ENCODE assay signal across 11 cellular contexts in the genomic region with DNA sequence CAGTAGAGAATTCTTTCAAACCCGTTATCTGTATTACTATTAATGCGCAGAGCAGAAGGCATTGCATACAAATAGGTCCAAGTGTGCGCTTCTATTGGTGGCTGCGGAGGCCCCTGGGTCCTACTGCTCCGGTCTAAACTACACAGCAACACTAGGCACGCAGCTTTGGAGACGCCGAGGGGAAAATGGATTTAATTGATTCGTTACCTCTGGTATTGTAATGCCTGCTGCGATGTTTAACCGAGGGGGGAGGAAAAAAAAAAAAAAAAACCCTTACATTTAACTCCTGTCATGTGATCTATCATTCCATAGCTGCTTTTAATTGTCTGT. TPM values are rescaled to one million over a fixed set of nuclear protein-coding genes. Genes with fewer than 3 reads are reported as not detected.
DNase-seq lines count a peak whose midpoint lies in the region; ATAC-seq and TF ChIP-seq lines count a peak whose summit lies in the region.
"Had no signal": no experiment of that assay in that cellular context is flagged by ENCODE, and none has a peak within 500 bp of the region (broad histone marks: within the 10 kb centered on the region; RNA-seq: fewer than 3 reads in every experiment).

Gene ROBO1 (minus strand): TSS at position 46 of the 330 bp plus-strand sequence.

- H3K36me3 ChIP-seq in heart right ventricle (no peaks in the 10 kb centered on the region), muscle layer of duodenum (ENCODE audit: control insufficient read depth in 1 of 2, insufficient read depth in 2 of 2, low read length in 2 of 2) (no peaks in the 10 kb centered on the region)

- H3K27ac ChIP-seq in heart right ventricle: no peak within 1 kb of the TSS
- H3K27ac ChIP-seq in muscle layer of duodenum (ENCODE audit: low read length): no peak within 1 kb of the TSS

- H3K4me1 ChIP-seq in heart right ventricle: peaks cover 0 to 20% (median 5%) of the 10 kb centered on the region in 9 donors
- peaks cover 0 to 20% of the 10 kb centered on the region in 2 donors for H3K4me1 ChIP-seq in muscle layer of duodenum (ENCODE audit: control insufficient read depth in 1 of 2, insufficient read depth in 2 of 2, low read length in 2 of 2)

- H3K9me3 ChIP-seq in heart right ventricle (no peaks in the 10 kb centered on the region), muscle layer of duodenum (ENCODE audit: control insufficient read depth in 1 of 2, low read length in 2 of 2) (no peaks in the 10 kb centered on the region)

- intact Hi-C loops in left cardiac atrium (cut with DNase I): no loop called here
- intact Hi-C loops in heart right ventricle (cut with DNase I): no loop called here

- H3K27me3 ChIP-seq in heart right ventricle (peaks cover 6 to 59% (median 36%) of the 10 kb centered on the region in 7 donors), muscle layer of duodenum (ENCODE audit: low read depth, low read length) (peaks cover 8% of the 10 kb centered on the region)

- ATAC-seq in left cardiac atrium: peak in 1 of 2 donors; percentile 54
- no peak for ATAC-seq in heart right ventricle
- ATAC-seq in HG03457 (IDR thresholded peaks at IDR 0.05; ENCODE audit: unreplicated experiment): no peak
- no peak for ATAC-seq in GM19395 (IDR thresholded peaks at IDR 0.05; ENCODE audit: unreplicated experiment)
- ATAC-seq: activated CD8-positive, alpha-beta T cell treated with anti-CD3 and anti-CD28 coated beads for 36 hours had no signal

- no peak for DNase-seq in left cardiac atrium
- no peak for DNase-seq in heart right ventricle
- peak; percentile 55 for DNase-seq in ecto neural progenitor cell (ENCODE audit: low spot score)
- no peak for DNase-seq in ureter (ENCODE audit: low spot score)
- DNase-seq in GM03348 (ENCODE audit: low spot score): no peak
- DNase-seq: activated CD8-positive, alpha-beta T cell treated with anti-CD3 and anti-CD28 coated beads for 36 hours; AML-193; small intestine had no signal

- WGBS in heart right ventricle, 2 donors: 1 to 2% methylated on average over 11 of the region's 11 CpGs

- TF ChIP-seq CTCF in heart right ventricle (IDR thresholded peaks at IDR 0.05): no peak

- H3K4me3 ChIP-seq in heart right ventricle (peak within 1 kb of the TSS in 5 of 10 donors; percentile 5 to 34 (median 29)), muscle layer of duodenum (ENCODE audit: low read depth in 1 of 2, low read length in 2 of 2) (peak within 1 kb of the TSS; percentile 49 to 58)

RNA-seq across cellular contexts. Expression of gene ROBO1, which starts in this region (rescaled TPM):
- total RNA-seq in left cardiac atrium: 10 to 100 TPM; 13.6 to 18.7 TPM
- total RNA-seq in heart right ventricle: 10 to 100 TPM in 1 of 10 donors, 1 to 10 TPM in 9; 4.1 to 13.9 (median 6.1) TPM
- polyA plus RNA-seq in heart right ventricle: 1 to 10 TPM; 2.8 to 3.1 TPM
- total RNA-seq in ureter: 38.8 TPM
